In genomic region chr9:126592461-126592860, GRCh38 we compare ENCODE assay signal across 31 cellular contexts. TPM values are rescaled to one million over a fixed set of nuclear protein-coding genes. Genes with fewer than 3 reads are reported as not detected.
"Had no signal": no experiment of that assay in that cellular context is flagged by ENCODE, and none has a peak within 500 bp of the region (broad histone marks: within the 10 kb centered on the region; RNA-seq: fewer than 3 reads in every experiment).

No MANE protein-coding gene starts in this region.

- H3K36me3 ChIP-seq: esophagus muscularis mucosa, gastroesophageal sphincter, heart left ventricle, left lung, ovary, tibial artery had no signal

- H3K9me3 ChIP-seq: esophagus muscularis mucosa, heart left ventricle, left lung, mucosa of descending colon, ovary, tibial artery had no signal

- H3K4me1 ChIP-seq: foreskin keratinocyte had no signal

- H3K4me2 ChIP-seq: hepatocyte, smooth muscle cell had no signal

- DNase-seq: dermis blood vessel endothelial cell; effector memory CD4-positive, alpha-beta T cell; foreskin keratinocyte; heart left ventricle; left cardiac atrium; left lung; mesenchymal stem cell; mucosa of descending colon; naive B cell; nucleus accumbens; ovary; stimulated activated CD4-positive, alpha-beta T cell treated with anti-CD3 and anti-CD28 coated beads, Interleukin-12 subunit alpha, Interleukin-12 subunit beta, amount 100 ng/mL, for 4 hours; stimulated activated CD4-positive, alpha-beta T cell treated with anti-CD3 and anti-CD28 coated beads, Interleukin-1b, Interleukin-23, amount 100 ng/mL, for 48 hours; stimulated activated CD4-positive, alpha-beta T cell treated with anti-CD3 and anti-CD28 coated beads, Interleukin-4, amount 100 ng/mL, for 1 hour; stimulated activated CD8-positive, alpha-beta memory T cell treated with anti-CD3 and anti-CD28 coated beads, Interleukin-4, amount 100 ng/mL, for 48 hours; stimulated activated naive CD4-positive, alpha-beta T cell; stimulated activated naive CD8-positive, alpha-beta T cell treated with anti-CD3 and anti-CD28 coated beads, Interleukin-15, amount 100 ng/mL, for 72 hours; tibial artery had no signal

- ATAC-seq: foreskin keratinocyte; gastroesophageal sphincter; heart left ventricle; left cardiac atrium; left lung; mucosa of descending colon; natural killer cell treated with Interleukin-12 subunit alpha and Interleukin-12 subunit beta and Interleukin-15 and Interleukin-18, amount 100 ng/mL, for 72 hours; sciatic nerve; stimulated activated naive CD8-positive, alpha-beta T cell treated with anti-CD3 and anti-CD28 coated beads, Interleukin-15, amount 100 ng/mL, for 72 hours had no signal

- H2AFZ ChIP-seq: hepatocyte had no signal

- H3K27ac ChIP-seq: coronary artery, esophagus muscularis mucosa, foreskin keratinocyte, gastroesophageal sphincter, heart left ventricle, hepatocyte, left lung, ovary, tibial artery had no signal

- H3K79me2 ChIP-seq: hepatocyte had no signal

- H3K4me3 ChIP-seq: coronary artery, esophagus muscularis mucosa, gastroesophageal sphincter, heart left ventricle, hepatocyte, left lung, mucosa of descending colon, ovary, smooth muscle cell, tibial artery had no signal

- H3K27me3 ChIP-seq: ovary had no signal

RNA-seq across cellular contexts. Expression of gene LMX1B, which starts 21.3 kb away (rescaled TPM):
- total RNA-seq: chondrocyte; dermis blood vessel endothelial cell; endothelial cell of umbilical vein; fibroblast of lung; hepatocyte; lung microvascular endothelial cell; natural killer cell treated with Interleukin-12 subunit alpha and Interleukin-12 subunit beta and Interleukin-15 and Interleukin-18, amount 100 ng/mL, for 72 hours; smooth muscle cell; temporal lobe; urinary bladder had no signal
- polyA plus RNA-seq: endothelial cell of umbilical vein, fibroblast of lung, smooth muscle cell had no signal
